ENCODE assay signal across 16 cellular contexts in genomic region chr15:65618575-65619109, GRCh38. TPM values are rescaled to one million over a fixed set of nuclear protein-coding genes. Genes with fewer than 3 reads are reported as not detected.
A peak's percentile ranks its signal among the peaks of the same experiment; 100 is the strongest.
DNase-seq lines count a peak whose midpoint lies in the region; ATAC-seq, FAIRE-seq and TF ChIP-seq lines count a peak whose summit lies in the region.
"Had no signal": no experiment of that assay in that cellular context is flagged by ENCODE, and none has a peak within 500 bp of the region (broad histone marks: within the 10 kb centered on the region; RNA-seq: fewer than 3 reads in every experiment).

No MANE protein-coding gene starts in this region.

- peaks cover 14% of the 10 kb centered on the region for H3K4me1 ChIP-seq in HUES64 (ENCODE audit: insufficient read depth, low read length)
- peaks cover 3 to 7% of the 10 kb centered on the region in 2 experiments; a peak in 3 of 5 replicates for H3K4me1 ChIP-seq in K562 (replicated peaks in 1 of 2; ENCODE audit: control insufficient read depth in 2 of 2, insufficient read depth in 2 of 2, low read length in 2 of 2)
- peaks cover 13% of the 10 kb centered on the region for H3K4me1 ChIP-seq in iPS-20b (ENCODE audit: insufficient read depth, low read length)
- H3K4me1 ChIP-seq: BLaER1 had no signal

- no peak overlapping the region for H2AFZ ChIP-seq in K562 (ENCODE audit: low read depth, low read length)

- DNase-seq in H7: peak; percentile 31
- no peak for DNase-seq in K562 (ENCODE audit: extremely low read depth in 1 of 4, low spot score in 3 of 4)
- DNase-seq in dedifferentiated amniotic fluid mesenchymal stem cell (ENCODE audit: extremely low spot score): no peak
- no peak for DNase-seq in occipital lobe (lab: John Stamatoyannopoulos, UW)
- DNase-seq in amygdala (lab: John Stamatoyannopoulos, UW): no peak
- DNase-seq: 8988T; Calu3; CD8-positive, alpha-beta T cell; DMS79 treated with DMSO at 0.1 percent for 48 hours; GF-D8; IMR-90; KBM-7 had no signal

- BruUV-seq in K562 (replicated peaks; lab: Mats Ljungman, UMichigan): no TSS peak

- no peak for TF ChIP-seq EP300 in K562 (IDR thresholded peaks at IDR 0.05; ENCODE audit: low read length)

- no peaks in the 10 kb centered on the region for H3K79me2 ChIP-seq in K562 (ENCODE audit: control insufficient read depth, insufficient read depth, low read length)

- H3K27ac ChIP-seq in HUES64 (ENCODE audit: low read depth, low read length) (no peak overlapping the region; the same call in 1 of the 2 replicates), K562 (ENCODE audit: extremely low read depth, low read depth, low read length) (no peak overlapping the region), iPS-20b (ENCODE audit: low read length) (no peak overlapping the region)
- H3K27ac ChIP-seq: BLaER1 had no signal

- POLR2A ChIA-PET in K562 (lab: Yijun Ruan, JAX): interaction anchor here (0.6 kb wide), 1 partner anchor 298 kb away, joined by 4 read pairs; no protein-coding TSS in a partner anchor

- no peak overlapping the region for H3K4me2 ChIP-seq in K562 (ENCODE audit: insufficient read depth, low read length)
- H3K4me2 ChIP-seq: BLaER1 had no signal

- H3K4me3 ChIP-seq in H7 (ENCODE audit: insufficient read depth, low read depth, low read length) (no peak overlapping the region), HUES64 (ENCODE audit: low read length) (no peak overlapping the region), K562 (no peak overlapping the region), iPS-20b (ENCODE audit: low read length) (peak overlapping the region; percentile 34)
- H3K4me3 ChIP-seq: BLaER1 had no signal

- H3K9me3 ChIP-seq in HUES64 (ENCODE audit: insufficient read depth, low read depth, low read length): no peaks in the 10 kb centered on the region
- no peaks in the 10 kb centered on the region for H3K9me3 ChIP-seq in K562 (replicated peaks; ENCODE audit: control insufficient read depth, insufficient read depth, low read depth, low read length)
- no peaks in the 10 kb centered on the region for H3K9me3 ChIP-seq in iPS-20b (ENCODE audit: insufficient read depth, low read depth, low read length)
- H3K9me3 ChIP-seq: BLaER1 had no signal

- WGBS in HUES64: 25% methylated on average over 4 of the region's 5 CpGs
- 66% methylated on average over 5 of the region's 5 CpGs for WGBS in K562 (ENCODE audit: insufficient coverage, low coverage, missing lambda C conversion rate)

- TF ChIP-seq RAD21 in K562 (CRISPR knock-in tag; conservative IDR thresholded peaks at IDR 0.05 in 1 of 2, IDR thresholded peaks at IDR 0.05 in 1 of 2): no peak

- in situ Hi-C loops in K562 (cut with MboI): no loop called here

- no peak for ATAC-seq in K562
- ATAC-seq in GM18502 (IDR thresholded peaks at IDR 0.05; ENCODE audit: poor library complexity, unreplicated experiment): no peak
- ATAC-seq: CD8-positive, alpha-beta T cell had no signal

- no peak for TF ChIP-seq POLR2A in K562 (conservative IDR thresholded peaks at IDR 0.05)

- H3K27me3 ChIP-seq in H7 (ENCODE audit: control insufficient read depth, insufficient read depth, low read length): no peaks in the 10 kb centered on the region
- no peaks in the 10 kb centered on the region for H3K27me3 ChIP-seq in HUES64 (ENCODE audit: insufficient read depth, low read length)
- no peaks in the 10 kb centered on the region for H3K27me3 ChIP-seq in K562 (ENCODE audit: control insufficient read depth in 2 of 2, insufficient read depth in 2 of 2, low read length in 2 of 2)
- no peaks in the 10 kb centered on the region for H3K27me3 ChIP-seq in iPS-20b (ENCODE audit: insufficient read depth, low read length)
- H3K27me3 ChIP-seq: BLaER1 had no signal

- no peak for TF ChIP-seq CTCF in K562 (IDR thresholded peaks at IDR 0.05 in 2 of 3, conservative IDR thresholded peaks at IDR 0.05 in 1 of 3; ENCODE audit: insufficient read depth in 2 of 3, low read depth in 1 of 3, low read length in 3 of 3)

- no peaks in the 10 kb centered on the region for H3K36me3 ChIP-seq in H7 (replicated peaks; ENCODE audit: control insufficient read depth, insufficient read depth, low read length)
- no peaks in the 10 kb centered on the region for H3K36me3 ChIP-seq in HUES64 (ENCODE audit: insufficient read depth, low read length)
- H3K36me3 ChIP-seq in K562 (ENCODE audit: control insufficient read depth, insufficient read depth, low read length): no peaks in the 10 kb centered on the region
- H3K36me3 ChIP-seq in iPS-20b (ENCODE audit: insufficient read depth, low read depth, low read length): no peaks in the 10 kb centered on the region
- H3K36me3 ChIP-seq: BLaER1 had no signal

- H3K9ac ChIP-seq in HUES64 (ENCODE audit: low read depth, low read length) (0 out of 2 replicates have a peak overlapping the region, but pooled peaks have one; percentile 1), K562 (ENCODE audit: insufficient read depth in 1 of 2, low read depth in 2 of 2, low read length in 2 of 2) (peak overlapping the region in 1 of 2 experiments; percentile 22; a peak in 1 of 4 replicates), iPS-20b (ENCODE audit: low read depth, low read length) (no peak overlapping the region)
- H3K9ac ChIP-seq: BLaER1 had no signal

- H4K20me1 ChIP-seq in K562 (replicated peaks; ENCODE audit: control insufficient read depth, insufficient read depth, low read length): no peaks in the 10 kb centered on the region; the same call in 1 of the 2 replicates
- H4K20me1 ChIP-seq: BLaER1 had no signal

- CTCF ChIA-PET in K562 (lab: Yijun Ruan, JAX; ENCODE audit: low intra/inter-chr PET ratio): no interaction called here

- intact Hi-C loops in K562 (cut with micrococcal nuclease): loop anchor here (10.0 kb wide), 1 partner anchor 356 kb away; no protein-coding TSS in a partner anchor

- FAIRE-seq in K562 (lab: Jason Lieb, UNC): no peak

- H3K9me1 ChIP-seq in K562 (ENCODE audit: control insufficient read depth, insufficient read depth, low read length): no peaks in the 10 kb centered on the region

TF ChIP-seq in K562, 482 proteins besides CTCF, POLR2A, EP300 and RAD21 (continues in another document):
- no peak for TF ChIP-seq TBL1XR1 (IDR thresholded peaks at IDR 0.05; ENCODE audit: low read length in 2 of 2)

RNA-seq across cellular contexts. Expression of gene SLC24A1, which starts 3.1 kb away (rescaled TPM):
- total RNA-seq in H7 (2014; rRNA removed; shearing (Covaris generic)): 2.8 and 4.6 TPM in 2 replicates
- 3.3 TPM for polyA plus RNA-seq in HUES64 (2013, experiment 1 of 2)
- polyA plus RNA-seq in HUES64 (2013, experiment 2 of 2): 6.9 TPM
- total RNA-seq in K562 (2011; cell fraction: chromatin; rRNA removed; ENCODE audit: low replicate concordance): 13.1 and 19.5 TPM in 2 replicates
- total RNA-seq in K562 (2011; cell fraction: nucleolus; rRNA removed): 7.8 and 8.6 TPM in 2 replicates
- total RNA-seq in K562 (2011; cell fraction: nucleoplasm; rRNA removed): 13.6 and 24.7 TPM in 2 replicates
- 4.9 and 5.5 TPM in 2 replicates for total RNA-seq in K562 (2014; rRNA removed)
- total RNA-seq in K562 (2014; rRNA removed; fragmentation: Illumina TruSeq; extraction: Trizol): 6.5 and 7.1 TPM in 2 replicates
- 4.9 and 5.5 TPM in 2 replicates for total RNA-seq in K562 (2015; rRNA removed; fragmentation: Illumina TruSeq; extraction: Trizol)
- 6.7 and 8.2 TPM in 2 replicates for total RNA-seq in K562 (2021)
- 4.4 and 8.2 TPM in 2 replicates for polyA plus RNA-seq in K562 (2011; rRNA removed)
- 3.6 and 8.5 TPM in 2 replicates for polyA plus RNA-seq in K562 (2011; cell fraction: cytosol; rRNA removed)
- 5.7 and 6.4 TPM in 2 replicates for polyA plus RNA-seq in K562 (2011; cell fraction: nucleus; rRNA removed)
- 5.6 and 11.8 TPM in 2 replicates for polyA plus RNA-seq in K562 (2012)
- 6.8 and 7.1 TPM in 2 replicates for polyA plus RNA-seq in K562 (2014; fragmentation: Illumina TruSeq; extraction: Trizol)
- 1 to 10 TPM; 3.1 to 3.2 TPM for polyA plus RNA-seq in K562 (2014; fragmentation: Nextera tagmentation; extraction: Ambion mirVana)
- 3.1 and 5.9 TPM in 2 replicates for polyA plus RNA-seq in K562 (2014; rRNA removed)
- 6.9 and 10.9 TPM in 2 replicates for polyA minus RNA-seq in K562 (2011; rRNA and poly(A)+ RNA removed)
- polyA minus RNA-seq in K562 (2011; cell fraction: cytosol; rRNA and poly(A)+ RNA removed): 5.2 and 9.8 TPM in 2 replicates
- 3.2 and 8.0 TPM in 2 replicates for polyA minus RNA-seq in K562 (2011; cell fraction: nucleus; rRNA and poly(A)+ RNA removed)
- 1.4 TPM for total RNA-seq in occipital lobe

RNA-seq across cellular contexts. Expression of gene INTS14, which starts 7.7 kb away (rescaled TPM):
- total RNA-seq in H7 (2014; rRNA removed; shearing (Covaris generic)): 35.8 and 35.9 TPM in 2 replicates
- 33.3 TPM for polyA plus RNA-seq in HUES64 (2013, experiment 1 of 2)
- 31.6 TPM for polyA plus RNA-seq in HUES64 (2013, experiment 2 of 2)
- total RNA-seq in K562 (2011; cell fraction: chromatin; rRNA removed; ENCODE audit: low replicate concordance): 68.9 and 128 TPM in 2 replicates
- 62.8 and 67.5 TPM in 2 replicates for total RNA-seq in K562 (2011; cell fraction: nucleolus; rRNA removed)
- 85.6 and 98.8 TPM in 2 replicates for total RNA-seq in K562 (2011; cell fraction: nucleoplasm; rRNA removed)
- total RNA-seq in K562 (2014; rRNA removed) (30.5 and 33.7 TPM in 2 replicates), K562 (2014; rRNA removed; fragmentation: Illumina TruSeq; extraction: Trizol) (45.9 and 52.1 TPM in 2 replicates), K562 (2015; rRNA removed; fragmentation: Illumina TruSeq; extraction: Trizol) (42.8 and 43.6 TPM in 2 replicates), K562 (2021) (46.5 and 47.7 TPM in 2 replicates), occipital lobe (26.7 TPM)
- polyA plus RNA-seq in K562 (2011; rRNA removed) (66.3 and 92.4 TPM in 2 replicates), K562 (2014; fragmentation: Illumina TruSeq; extraction: Trizol) (52.6 and 58.1 TPM in 2 replicates), K562 (2014; fragmentation: Nextera tagmentation; extraction: Ambion mirVana) (10 to 100 TPM; 40.6 to 64.0 TPM), K562 (2014; rRNA removed) (48.8 and 54.0 TPM in 2 replicates)
- polyA plus RNA-seq in K562 (2011; cell fraction: cytosol; rRNA removed): 72.2 and 79.6 TPM in 2 replicates
- 40.5 and 51.5 TPM in 2 replicates for polyA plus RNA-seq in K562 (2011; cell fraction: nucleus; rRNA removed)
- polyA plus RNA-seq in K562 (2012): 33.6 and 40.2 TPM in 2 replicates
- 86.8 and 106 TPM in 2 replicates for polyA minus RNA-seq in K562 (2011; rRNA and poly(A)+ RNA removed)
- polyA minus RNA-seq in K562 (2011; cell fraction: cytosol; rRNA and poly(A)+ RNA removed): 34.7 and 41.7 TPM in 2 replicates
- 47.1 and 62.5 TPM in 2 replicates for polyA minus RNA-seq in K562 (2011; cell fraction: nucleus; rRNA and poly(A)+ RNA removed)
